Comparison of ENCODE assay signal across 10 cellular contexts in genomic region chr5:147507480-147508126, GRCh38. TPM values are rescaled to one million over a fixed set of nuclear protein-coding genes. Genes with fewer than 3 reads are reported as not detected.
DNase-seq lines count a peak whose midpoint lies in the region; ATAC-seq and TF ChIP-seq lines count a peak whose summit lies in the region.
"Had no signal": no experiment of that assay in that cellular context is flagged by ENCODE, and none has a peak within 500 bp of the region (broad histone marks: within the 10 kb centered on the region; RNA-seq: fewer than 3 reads in every experiment).

No MANE protein-coding gene starts in this region.

- H3K56ac ChIP-seq in H9 (ENCODE audit: insufficient read length, low read depth, low read length) = no peak overlapping the region

- H3K79me2 ChIP-seq in H9 (ENCODE audit: insufficient read depth, low read length) (peaks cover 9% of the 10 kb centered on the region; the same call in 1 of the 2 replicates), hepatocyte (no peaks in the 10 kb centered on the region)

- H3K36me3 ChIP-seq in hepatocyte (replicated peaks; ENCODE audit: insufficient read depth, low read depth) (no peaks in the 10 kb centered on the region), stomach (no peaks in the 10 kb centered on the region)

- H4K8ac ChIP-seq in H9 (replicated peaks; ENCODE audit: insufficient read length, low read depth, low read length) = no peak overlapping the region

- no peak for DNase-seq in H9
- DNase-seq in amniotic epithelial cell (ENCODE audit: low read depth) = peak; percentile 82
- DNase-seq in hepatocyte (ENCODE audit: low spot score) = no peak
- DNase-seq in stomach = no peak
- no peak for DNase-seq in erythroblast (lab: John Stamatoyannopoulos, UW)
- no peak for DNase-seq in activated T-cell treated with anti-CD3 and anti-CD28 coated beads, Interleukin-2, amount 50 U/mL, for 72 hours
- DNase-seq: small intestine had no signal

- H3K36me3 Mint-ChIP-seq in H9 (ENCODE audit: insufficient read depth in 1 of 3, low read depth in 3 of 3) = peaks cover 2 to 16% (median 4%) of the 10 kb centered on the region in 3 experiments; a peak in 6 of 7 replicates
- H3K36me3 Mint-ChIP-seq in activated T-cell treated with anti-CD3 and anti-CD28 coated beads, Interleukin-2, amount 50 U/mL, for 72 hours (ENCODE audit: insufficient read depth in 2 of 2) = peaks cover 2 to 5% of the 10 kb centered on the region in 2 donors

- no CpG with 5 or more reads among the region's 7 CpGs for WGBS in H9 (ENCODE audit: extremely low coverage, insufficient read length, low lambda C conversion rate)
- 61% methylated on average over 7 of the region's 7 CpGs for WGBS in hepatocyte (ENCODE audit: low lambda C conversion rate, missing lambda C conversion rate)
- WGBS in stomach, 5 donors = 58 to 63% (median 61%) methylated on average over 7 of the region's 7 CpGs

- TF ChIP-seq EP300 in stomach (IDR thresholded peaks at IDR 0.05) = no peak

- TF ChIP-seq POLR2A in stomach (IDR thresholded peaks at IDR 0.05) (no peak), erythroblast (IDR thresholded peaks at IDR 0.05; ENCODE audit: low read length) (no peak)

- no peak overlapping the region for H2BK5ac ChIP-seq in H9 (ENCODE audit: insufficient read length, low read length)

- H2BK12ac ChIP-seq in H9 (ENCODE audit: insufficient read length, low read depth, low read length) = no peak overlapping the region

- no peak overlapping the region for H3K23ac ChIP-seq in H9 (ENCODE audit: insufficient read length, low read depth, low read length)

- H3K9ac ChIP-seq in H9 (ENCODE audit: extremely low read depth, insufficient read length, low read length) = no peak overlapping the region

- H3K27me3 ChIP-seq in H9 (ENCODE audit: insufficient read depth, low read length) = peaks cover 7% of the 10 kb centered on the region; the same call in 1 of the 2 replicates
- peaks cover 38% of the 10 kb centered on the region for H3K27me3 ChIP-seq in hepatocyte
- peaks cover 0 to 46% (median 25%) of the 10 kb centered on the region in 3 donors for H3K27me3 ChIP-seq in stomach

- no peak for TF ChIP-seq CTCF in H9 (conservative IDR thresholded peaks at IDR 0.05)
- no peak for TF ChIP-seq CTCF in hepatocyte (IDR thresholded peaks at IDR 0.05; ENCODE audit: poor library complexity)
- no peak for TF ChIP-seq CTCF in stomach (IDR thresholded peaks at IDR 0.05)

- H3K23me2 ChIP-seq in H9 (ENCODE audit: insufficient read length, low read depth, low read length, poor library complexity, severe bottlenecking) = peaks cover 16% of the 10 kb centered on the region

- H2AFZ ChIP-seq in H9 (ENCODE audit: low read length) (no peak overlapping the region), hepatocyte (no peak overlapping the region)

- peaks cover 36 to 51% of the 10 kb centered on the region in 2 experiments for H3K4me1 Mint-ChIP-seq in H9
- peaks cover 6% of the 10 kb centered on the region for H3K4me1 Mint-ChIP-seq in activated T-cell treated with anti-CD3 and anti-CD28 coated beads, Interleukin-2, amount 50 U/mL, for 72 hours (ENCODE audit: low read depth)

- no peak overlapping the region for H4K91ac ChIP-seq in H9 (ENCODE audit: insufficient read length, low read depth, low read length)

- H3K18ac ChIP-seq in H9 (ENCODE audit: insufficient read length, low read depth, low read length) = no peak overlapping the region

- peaks cover 0 to 4% of the 10 kb centered on the region in 2 experiments; a peak in 1 of 5 replicates for H3K9me3 Mint-ChIP-seq in H9
- peaks cover 0 to 2% of the 10 kb centered on the region in 2 donors for H3K9me3 Mint-ChIP-seq in activated T-cell treated with anti-CD3 and anti-CD28 coated beads, Interleukin-2, amount 50 U/mL, for 72 hours

- H3K4ac ChIP-seq in H9 (ENCODE audit: low read depth, low read length) = no peak overlapping the region

- H3K4me3 ChIP-seq in hepatocyte = no peak overlapping the region
- H3K4me3 ChIP-seq in stomach = peak overlapping the region in 1 of 4 donors; percentile 52
- H3K4me3 ChIP-seq: K562 had no signal

- no peak overlapping the region for H3K14ac ChIP-seq in H9 (ENCODE audit: insufficient read depth, low read length)

- no peak overlapping the region for H4K5ac ChIP-seq in H9 (ENCODE audit: insufficient read length, low read depth, low read length)

- peak overlapping the region; percentile 87 to 97 for H3K4me3 Mint-ChIP-seq in H9
- H3K4me3 Mint-ChIP-seq in activated T-cell treated with anti-CD3 and anti-CD28 coated beads, Interleukin-2, amount 50 U/mL, for 72 hours = no peak overlapping the region

- no peaks in the 10 kb centered on the region for H3K9me3 ChIP-seq in H9 (ENCODE audit: control insufficient read depth, low read depth, low read length)
- no peaks in the 10 kb centered on the region for H3K9me3 ChIP-seq in hepatocyte (ENCODE audit: low read depth)
- H3K9me3 ChIP-seq in stomach = no peaks in the 10 kb centered on the region

- H2BK15ac ChIP-seq in H9 (ENCODE audit: low read depth, low read length) = no peak overlapping the region

- H4K20me1 ChIP-seq in H9 (ENCODE audit: control insufficient read depth, insufficient read depth, insufficient read length) (peaks cover 2% of the 10 kb centered on the region), hepatocyte (ENCODE audit: insufficient read depth, poor library complexity, severe bottlenecking) (no peaks in the 10 kb centered on the region)

- H3K4me1 ChIP-seq in H9 (ENCODE audit: insufficient read depth, low read length) (no peaks in the 10 kb centered on the region; the same call in 1 of the 2 replicates), hepatocyte (ENCODE audit: insufficient read depth) (peaks cover 4% of the 10 kb centered on the region), stomach (peaks cover 6 to 30% (median 16%) of the 10 kb centered on the region in 4 donors)

- H2AK5ac ChIP-seq in H9 (ENCODE audit: insufficient read length, low read length) = no peak overlapping the region

- intact Hi-C loops in stomach (cut with DNase I; ENCODE audit: low total_unique reads) = no loop called here

- ATAC-seq in HG02870 (IDR thresholded peaks at IDR 0.05; ENCODE audit: unreplicated experiment) = no peak
- no peak for ATAC-seq in GM18909 (IDR thresholded peaks at IDR 0.05; ENCODE audit: poor library complexity, unreplicated experiment)
- ATAC-seq in activated T-cell treated with anti-CD3 and anti-CD28 coated beads, Interleukin-2, amount 50 U/mL, for 72 hours (replicated peaks in 1 of 2) = no peak
- ATAC-seq: K562 had no signal

- H3K27ac ChIP-seq in H9 (ENCODE audit: insufficient read length, low read depth, low read length) = no peak overlapping the region
- peak overlapping the region; percentile 35 for H3K27ac ChIP-seq in hepatocyte
- peak overlapping the region in 4 of 5 donors; percentile 63 to 86 (median 79) for H3K27ac ChIP-seq in stomach

- H3K4me2 ChIP-seq in H9 (ENCODE audit: insufficient read depth, insufficient read length, low read length) = peak overlapping the region; percentile 72
- H3K4me2 ChIP-seq in hepatocyte = peak overlapping the region; percentile 99

- H3K27ac Mint-ChIP-seq in H9 = peak overlapping the region in 1 of 3 experiments; percentile 48; a peak in 1 of 7 replicates
- no peak overlapping the region for H3K27ac Mint-ChIP-seq in activated T-cell treated with anti-CD3 and anti-CD28 coated beads, Interleukin-2, amount 50 U/mL, for 72 hours

- H3K79me1 ChIP-seq in H9 (ENCODE audit: insufficient read depth, low read depth, low read length, poor library complexity, severe bottlenecking) = no peaks in the 10 kb centered on the region

- no peaks in the 10 kb centered on the region for H3K9me2 ChIP-seq in hepatocyte (replicated peaks; ENCODE audit: insufficient read depth)

- H2BK120ac ChIP-seq in H9 (ENCODE audit: low read depth, low read length, poor library complexity, severe bottlenecking) = no peak overlapping the region

- H2BK20ac ChIP-seq in H9 (ENCODE audit: low read depth, low read length, poor library complexity, severe bottlenecking) = no peak overlapping the region

- no peak overlapping the region for H3T11ph ChIP-seq in H9 (ENCODE audit: low read length)

- H3K27me3 Mint-ChIP-seq in H9 (ENCODE audit: low read depth) = peaks cover 24% of the 10 kb centered on the region
- H3K27me3 Mint-ChIP-seq in activated T-cell treated with anti-CD3 and anti-CD28 coated beads, Interleukin-2, amount 50 U/mL, for 72 hours (ENCODE audit: low read depth) = peaks cover 31% of the 10 kb centered on the region

RNA-seq across cellular contexts. Expression of gene DPYSL3, which starts 2.3 kb away (rescaled TPM):
- total RNA-seq in H9 (2021) (510 and 515 TPM in 2 replicates), hepatocyte (70.4 and 78.0 TPM in 2 replicates), stomach (100 to 1,000 TPM in 1 of 5 donors, 10 to 100 TPM in 4; 23.5 to 144 (median 67.0) TPM)
- polyA plus RNA-seq in hepatocyte (24.9 and 35.7 TPM in 2 replicates), stomach (10 to 100 TPM; 15.0 to 26.3 (median 24.3) TPM)
- under 1 TPM; 0.05 to 0.12 TPM for total RNA-seq in activated T-cell treated with anti-CD3 and anti-CD28 coated beads, Interleukin-2, amount 50 U/mL, for 72 hours

Comparison
In these comparisons a context has a peak if more than half of its experiments do, and no peak if none do; other contexts are left out.
1. H3K4me3 Mint-ChIP-seq: peak in H9 (2 of 2); none in activated T-cell treated with anti-CD3 and anti-CD28 coated beads, Interleukin-2, amount 50 U/mL, for 72 hours (0 of 2).
2. RNA of gene DPYSL3, which starts 2.3 kb away (total RNA-seq): 510 to 515 TPM in H9, 70.4 to 78.0 TPM in hepatocyte and 23.5 to 144 TPM in stomach; 0.05 to 0.12 TPM in activated T-cell treated with anti-CD3 and anti-CD28 coated beads, Interleukin-2, amount 50 U/mL, for 72 hours; every median in the first group is over 10 times any median in the second.